19 cellular contexts compared by ENCODE assay signal in genomic region chr22:23518381-23519187, GRCh38.
DNase-seq lines count a peak whose midpoint lies in the region; ATAC-seq and TF ChIP-seq lines count a peak whose summit lies in the region.
"Had no signal": no experiment of that assay in that cellular context is flagged by ENCODE, and none has a peak within 500 bp of the region (broad histone marks: within the 10 kb centered on the region; RNA-seq: fewer than 3 reads in every experiment).

No MANE protein-coding gene starts in this region.

- ATAC-seq in HG03460 (IDR thresholded peaks at IDR 0.05; ENCODE audit: unreplicated experiment) (no peak), GM18502 (IDR thresholded peaks at IDR 0.05; ENCODE audit: poor library complexity, unreplicated experiment) (no peak), HG03565 (IDR thresholded peaks at IDR 0.05; ENCODE audit: unreplicated experiment) (no peak)
- ATAC-seq: activated CD4-positive, CD25-positive, alpha-beta regulatory T cell treated with anti-CD3 and anti-CD28 coated beads, Interleukin-2, amount 50 U/mL, for 24 hours; PC-3 had no signal

- H3K36me3 ChIP-seq in esophagus muscularis mucosa = no peaks in the 10 kb centered on the region
- H3K36me3 ChIP-seq in trophoblast cell (ENCODE audit: control insufficient read depth in 1 of 2, insufficient read depth in 2 of 2, low read length in 2 of 2) = no peaks in the 10 kb centered on the region
- H3K36me3 ChIP-seq: breast epithelium, suprapubic skin had no signal

- H3K9me3 ChIP-seq in esophagus muscularis mucosa (no peaks in the 10 kb centered on the region), trophoblast cell (ENCODE audit: insufficient read depth, low read depth, low read length) (no peaks in the 10 kb centered on the region)
- H3K9me3 ChIP-seq: breast epithelium, suprapubic skin had no signal

- peak overlapping the region; percentile 96 for H3K14ac ChIP-seq in trophoblast cell (ENCODE audit: low read length)

- WGBS in esophagus muscularis mucosa = 90% methylated on average over 23 of the region's 24 CpGs
- no CpG with 5 or more reads among the region's 24 CpGs for WGBS in trophoblast cell (ENCODE audit: extremely low coverage, insufficient coverage, insufficient read length)

- H3K27me3 ChIP-seq in esophagus muscularis mucosa (no peaks in the 10 kb centered on the region), trophoblast cell (ENCODE audit: insufficient read depth, low read length) (no peaks in the 10 kb centered on the region)
- H3K27me3 ChIP-seq: breast epithelium, suprapubic skin had no signal

- H3K23ac ChIP-seq in trophoblast cell (ENCODE audit: low read length) = no peak overlapping the region

- H3K27ac ChIP-seq in esophagus muscularis mucosa (replicated peaks in 1 of 4) = peak overlapping the region in 3 of 4 donors; percentile 10 to 98 (median 95)
- H3K27ac ChIP-seq in trophoblast cell (ENCODE audit: low read depth, low read length) = peak overlapping the region; percentile 46
- H3K27ac ChIP-seq: breast epithelium, parathyroid adenoma, suprapubic skin had no signal

- H2BK5ac ChIP-seq in trophoblast cell (ENCODE audit: low read depth, low read length, poor library complexity) = peak overlapping the region; percentile 92

- peak overlapping the region; percentile 75 for H4K8ac ChIP-seq in trophoblast cell (ENCODE audit: low read depth, low read length)

- H3K79me1 ChIP-seq in trophoblast cell (ENCODE audit: low read length) = peaks cover 43% of the 10 kb centered on the region

- peak overlapping the region; percentile 94 for H2AK5ac ChIP-seq in trophoblast cell (ENCODE audit: low read length)

- H3K79me2 ChIP-seq in trophoblast cell (ENCODE audit: control insufficient read depth, insufficient read depth, low read length, poor library complexity) = peaks cover 15% of the 10 kb centered on the region
- H3K79me2 ChIP-seq: parathyroid adenoma had no signal

- peak overlapping the region; percentile 20 for H2AFZ ChIP-seq in trophoblast cell (ENCODE audit: insufficient read depth, low read length, poor library complexity)
- H2AFZ ChIP-seq: parathyroid adenoma had no signal

- H3K4me1 ChIP-seq in esophagus muscularis mucosa = peaks cover 24 to 71% (median 54%) of the 10 kb centered on the region in 4 donors
- peaks cover 46 to 53% of the 10 kb centered on the region in 2 experiments for H3K4me1 ChIP-seq in trophoblast cell (ENCODE audit: control insufficient read depth in 1 of 2, insufficient read depth in 2 of 2, low read length in 2 of 2)

- no peak overlapping the region for H3K9ac ChIP-seq in trophoblast cell (ENCODE audit: low read length)
- H3K9ac ChIP-seq: parathyroid adenoma had no signal

- TF ChIP-seq CTCF in esophagus muscularis mucosa (IDR thresholded peaks at IDR 0.05) = no peak

- no peak overlapping the region for H3K4me2 ChIP-seq in trophoblast cell (ENCODE audit: low read length)

- peak overlapping the region; percentile 57 for H3K4ac ChIP-seq in trophoblast cell (ENCODE audit: low read depth, low read length)

- no peak overlapping the region for H3K4me3 ChIP-seq in esophagus muscularis mucosa
- no peak overlapping the region for H3K4me3 ChIP-seq in trophoblast cell (ENCODE audit: low read depth, low read length)
- H3K4me3 ChIP-seq: breast epithelium, suprapubic skin had no signal

- H4K91ac ChIP-seq in trophoblast cell (ENCODE audit: low read depth, low read length) = peak overlapping the region; percentile 100

- no peak for TF ChIP-seq EP300 in esophagus muscularis mucosa (IDR thresholded peaks at IDR 0.05)

- H2BK12ac ChIP-seq in trophoblast cell (ENCODE audit: low read length) = peak overlapping the region; percentile 95

- intact Hi-C loops in esophagus muscularis mucosa (cut with DNase I) = no loop called here

- H2BK120ac ChIP-seq in trophoblast cell (ENCODE audit: insufficient read depth, low read length, poor library complexity) = peak overlapping the region; percentile 99

- peak overlapping the region; percentile 92 for H3K18ac ChIP-seq in trophoblast cell (ENCODE audit: low read length)

- no peak for TF ChIP-seq POLR2A in esophagus muscularis mucosa (IDR thresholded peaks at IDR 0.05; ENCODE audit: low read depth)

- peak; percentile 56 for DNase-seq in D341Med (ENCODE audit: low spot score)
- DNase-seq in MV-4-11 (lab: John Stamatoyannopoulos, UW) = peak; percentile 20
- no peak for DNase-seq in esophagus muscularis mucosa (ENCODE audit: extremely low spot score)
- no peak for DNase-seq in trophoblast cell
- no peak for DNase-seq in T-helper 2 cell
- DNase-seq: activated CD8-positive, alpha-beta memory T cell treated with anti-CD3 and anti-CD28 coated beads, Interleukin-2, amount 50 U/mL, for 4 hours; activated naive CD4-positive, alpha-beta T cell treated with anti-CD3 and anti-CD28 coated beads for 36 hours; effector CD4-positive, alpha-beta T cell; foreskin fibroblast; NCI-H1436; NCI-H510A; PC-3 had no signal

- H4K12ac ChIP-seq in trophoblast cell (ENCODE audit: low read depth, low read length) = no peak overlapping the region

Comparison
In these comparisons a context has a peak if more than half of its experiments do, and no peak if none do; other contexts are left out.
1. DNase-seq: peak in D341Med (single experiment) and MV-4-11 (single experiment); none in esophagus muscularis mucosa (single experiment), trophoblast cell (0 of 2) and T-helper 2 cell (0 of 5).